In the genomic region with DNA sequence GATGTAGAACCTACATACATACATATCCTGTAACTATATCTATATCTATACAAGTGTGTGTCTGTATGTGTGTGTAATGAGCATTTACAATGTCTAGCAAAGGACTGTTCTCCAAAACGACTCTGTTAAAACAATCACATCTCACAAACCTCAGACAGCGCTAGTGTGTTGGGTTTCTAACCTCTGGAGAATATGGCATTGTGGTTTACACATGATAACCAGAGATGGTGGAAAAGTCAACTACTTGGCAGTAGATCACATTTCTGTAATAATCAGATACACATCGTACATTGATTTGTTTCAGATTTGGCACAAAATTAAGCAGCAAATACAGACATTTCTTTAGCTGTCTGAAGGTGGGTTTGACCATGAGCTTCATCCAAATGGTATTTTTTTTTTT, we compare ENCODE assay signal across 12 cellular contexts.
A peak's percentile ranks its signal among the peaks of the same experiment; 100 is the strongest.
DNase-seq lines count a peak whose midpoint lies in the region; ATAC-seq and TF ChIP-seq lines count a peak whose summit lies in the region.
"Had no signal": no experiment of that assay in that cellular context is flagged by ENCODE, and none has a peak within 500 bp of the region (broad histone marks: within the 10 kb centered on the region; RNA-seq: fewer than 3 reads in every experiment).

No MANE protein-coding gene starts in this region.

- no peaks in the 10 kb centered on the region for H3K27me3 ChIP-seq in DND-41 (ENCODE audit: insufficient read depth, low read length, poor library complexity)

- no peak overlapping the region for H3K4me3 Mint-ChIP-seq in type B pancreatic cell
- H3K4me3 Mint-ChIP-seq in stimulated activated naive CD8-positive, alpha-beta T cell treated with anti-CD3 and anti-CD28 coated beads, Interleukin-15, amount 100 ng/mL, for 72 hours, result no peak overlapping the region
- H3K4me3 Mint-ChIP-seq: B cell; CD4-positive, alpha-beta T cell had no signal

- no peaks in the 10 kb centered on the region for H3K36me3 Mint-ChIP-seq in type B pancreatic cell

- peaks cover 27% of the 10 kb centered on the region for H3K4me1 Mint-ChIP-seq in type B pancreatic cell (ENCODE audit: unreplicated experiment)
- no peaks in the 10 kb centered on the region for H3K4me1 Mint-ChIP-seq in stimulated activated naive CD8-positive, alpha-beta T cell treated with anti-CD3 and anti-CD28 coated beads, Interleukin-15, amount 100 ng/mL, for 72 hours
- H3K4me1 Mint-ChIP-seq: B cell had no signal

- no peaks in the 10 kb centered on the region for H3K9me3 Mint-ChIP-seq in type B pancreatic cell
- peaks cover 0 to 1% of the 10 kb centered on the region in 2 donors for H3K9me3 Mint-ChIP-seq in stimulated activated naive CD8-positive, alpha-beta T cell treated with anti-CD3 and anti-CD28 coated beads, Interleukin-15, amount 100 ng/mL, for 72 hours

- peak; percentile 90 for ATAC-seq in DND-41 (ENCODE audit: insufficient read depth, low read depth)
- ATAC-seq in stimulated activated naive CD8-positive, alpha-beta T cell treated with anti-CD3 and anti-CD28 coated beads, Interleukin-15, amount 100 ng/mL, for 72 hours, result no peak

- no peak overlapping the region for H3K9ac ChIP-seq in DND-41 (ENCODE audit: low read depth, low read length)

- H3K4me2 ChIP-seq in DND-41 (ENCODE audit: insufficient read depth, low read length), result no peak overlapping the region

- no peak overlapping the region for H3K27ac Mint-ChIP-seq in type B pancreatic cell
- H3K27ac Mint-ChIP-seq in stimulated activated naive CD8-positive, alpha-beta T cell treated with anti-CD3 and anti-CD28 coated beads, Interleukin-15, amount 100 ng/mL, for 72 hours, result no peak overlapping the region
- H3K27ac Mint-ChIP-seq: B cell; CD4-positive, alpha-beta T cell had no signal

- peaks cover 28% of the 10 kb centered on the region for H3K4me1 ChIP-seq in DND-41 (ENCODE audit: insufficient read depth, low read length)
- H3K4me1 ChIP-seq: Caco-2 had no signal

- DNase-seq in DND-41, result peak; percentile 36
- peak; percentile 5 for DNase-seq in NCI-H69 (lab: John Stamatoyannopoulos, UW)
- DNase-seq in fibroblast of peridontal ligament (ENCODE audit: extremely low read depth), result peak; percentile 80
- no peak for DNase-seq in activated CD4-positive, alpha-beta T cell treated with anti-CD3 and anti-CD28 coated beads, Interleukin-2, amount 50 U/mL, for 1 hour
- DNase-seq in type B pancreatic cell (ENCODE audit: extremely low spot score, unreplicated experiment), result no peak
- DNase-seq in stimulated activated naive CD8-positive, alpha-beta T cell treated with anti-CD3 and anti-CD28 coated beads, Interleukin-15, amount 100 ng/mL, for 72 hours, result no peak
- DNase-seq: Caco-2; CD4-positive, alpha-beta T cell; GDM1 had no signal

- no peaks in the 10 kb centered on the region for H3K36me3 ChIP-seq in DND-41 (ENCODE audit: insufficient read depth, low read length)
- H3K36me3 ChIP-seq: HAP-1 had no signal

- H3K79me2 ChIP-seq in DND-41 (ENCODE audit: insufficient read depth, low read length), result no peaks in the 10 kb centered on the region

- peaks cover 3% of the 10 kb centered on the region for H3K27me3 Mint-ChIP-seq in type B pancreatic cell
- no peaks in the 10 kb centered on the region for H3K27me3 Mint-ChIP-seq in stimulated activated naive CD8-positive, alpha-beta T cell treated with anti-CD3 and anti-CD28 coated beads, Interleukin-15, amount 100 ng/mL, for 72 hours
- H3K27me3 Mint-ChIP-seq: CD4-positive, alpha-beta T cell had no signal

- TF ChIP-seq CTCF in DND-41 (IDR thresholded peaks at IDR 0.05; ENCODE audit: borderline replicate concordance, extremely low read depth, low read length, poor library complexity, severe bottlenecking) (no peak), type B pancreatic cell (conservative IDR thresholded peaks at IDR 0.05) (no peak)

- H3K27ac ChIP-seq in DND-41 (ENCODE audit: low read length), result no peak overlapping the region
- H3K27ac ChIP-seq: C4-2B had no signal

- peak overlapping the region; percentile 53; the same call in 1 of the 2 replicates for H2AFZ ChIP-seq in DND-41 (ENCODE audit: low read depth, low read length)

- H4K20me1 ChIP-seq in DND-41 (ENCODE audit: insufficient read depth, low read length), result no peaks in the 10 kb centered on the region

- no peak overlapping the region for H3K4me3 ChIP-seq in DND-41 (ENCODE audit: low read depth in 1 of 2, low read length in 2 of 2)
- H3K4me3 ChIP-seq: HAP-1 had no signal

- peaks cover 23% of the 10 kb centered on the region for H3K9me3 ChIP-seq in DND-41 (ENCODE audit: insufficient read depth, low read length, severe bottlenecking)
- H3K9me3 ChIP-seq: Caco-2, HAP-1 had no signal

Comparison
In these comparisons a context has a peak if more than half of its experiments do, and no peak if none do; other contexts are left out.
1. DNase-seq: peak in DND-41 (single experiment), NCI-H69 (single experiment) and fibroblast of peridontal ligament (single experiment); none in activated CD4-positive, alpha-beta T cell treated with anti-CD3 and anti-CD28 coated beads, Interleukin-2, amount 50 U/mL, for 1 hour (single experiment), type B pancreatic cell (single experiment) and stimulated activated naive CD8-positive, alpha-beta T cell treated with anti-CD3 and anti-CD28 coated beads, Interleukin-15, amount 100 ng/mL, for 72 hours (0 of 2).